ENCODE assay signal across 14 cellular contexts in genomic region chr1:107840746-107841145, GRCh38.
DNase-seq lines count a peak whose midpoint lies in the region; ATAC-seq and TF ChIP-seq lines count a peak whose summit lies in the region.
"Had no signal": no experiment of that assay in that cellular context is flagged by ENCODE, and none has a peak within 500 bp of the region (broad histone marks: within the 10 kb centered on the region; RNA-seq: fewer than 3 reads in every experiment).

No MANE protein-coding gene starts in this region.

- peaks cover 12% of the 10 kb centered on the region for H3K9me3 Mint-ChIP-seq in activated T-cell treated with anti-CD3 and anti-CD28 coated beads, Interleukin-2, amount 50 U/mL, for 4 hours
- no peaks in the 10 kb centered on the region for H3K9me3 Mint-ChIP-seq in activated T-helper 17 cell treated with anti-CD3 and anti-CD28 coated beads, Interleukin-2, amount 50 U/mL, for 72 hours
- H3K9me3 Mint-ChIP-seq in stimulated activated effector memory CD8-positive, alpha-beta T cell treated with anti-CD3 and anti-CD28 coated beads, Interleukin-12 subunit alpha, Interleukin-12 subunit beta, amount 100 ng/mL, for 72 hours = peaks cover 5% of the 10 kb centered on the region

- H2AFZ ChIP-seq in MM.1S (ENCODE audit: low read length) = no peak overlapping the region

- H3K27ac ChIP-seq in MM.1S (ENCODE audit: low read length) = no peak overlapping the region

- peaks cover 75% of the 10 kb centered on the region for H3K4me1 Mint-ChIP-seq in activated T-cell treated with anti-CD3 and anti-CD28 coated beads, Interleukin-2, amount 50 U/mL, for 4 hours (ENCODE audit: low read depth)
- H3K4me1 Mint-ChIP-seq in activated T-helper 17 cell treated with anti-CD3 and anti-CD28 coated beads, Interleukin-2, amount 50 U/mL, for 72 hours = peaks cover 16% of the 10 kb centered on the region
- peaks cover 74% of the 10 kb centered on the region for H3K4me1 Mint-ChIP-seq in stimulated activated effector memory CD8-positive, alpha-beta T cell treated with anti-CD3 and anti-CD28 coated beads, Interleukin-12 subunit alpha, Interleukin-12 subunit beta, amount 100 ng/mL, for 72 hours

- no peaks in the 10 kb centered on the region for H4K20me1 ChIP-seq in MM.1S (ENCODE audit: insufficient read depth, low read length)

- H3K36me3 ChIP-seq in MM.1S (replicated peaks; ENCODE audit: insufficient read depth, low read length) = no peaks in the 10 kb centered on the region
- H3K36me3 ChIP-seq: heart right ventricle, Peyer's patch, transverse colon had no signal

- H3K9me2 ChIP-seq in MM.1S (replicated peaks; ENCODE audit: insufficient read depth, low read length) = no peaks in the 10 kb centered on the region

- in situ Hi-C loops in G401 (cut with HindIII; ENCODE audit: low sequenced_read_pairs) = no loop called here

- H3K27me3 Mint-ChIP-seq in activated T-cell treated with anti-CD3 and anti-CD28 coated beads, Interleukin-2, amount 50 U/mL, for 4 hours (ENCODE audit: low read depth) = no peaks in the 10 kb centered on the region
- no peaks in the 10 kb centered on the region for H3K27me3 Mint-ChIP-seq in activated T-helper 17 cell treated with anti-CD3 and anti-CD28 coated beads, Interleukin-2, amount 50 U/mL, for 72 hours

- H3K36me3 Mint-ChIP-seq in activated T-cell treated with anti-CD3 and anti-CD28 coated beads, Interleukin-2, amount 50 U/mL, for 4 hours (ENCODE audit: insufficient read depth) = peaks cover 7% of the 10 kb centered on the region
- no peaks in the 10 kb centered on the region for H3K36me3 Mint-ChIP-seq in activated T-helper 17 cell treated with anti-CD3 and anti-CD28 coated beads, Interleukin-2, amount 50 U/mL, for 72 hours (ENCODE audit: low read depth)
- no peaks in the 10 kb centered on the region for H3K36me3 Mint-ChIP-seq in stimulated activated effector memory CD8-positive, alpha-beta T cell treated with anti-CD3 and anti-CD28 coated beads, Interleukin-12 subunit alpha, Interleukin-12 subunit beta, amount 100 ng/mL, for 72 hours

- H3K27ac Mint-ChIP-seq in activated T-helper 17 cell treated with anti-CD3 and anti-CD28 coated beads, Interleukin-2, amount 50 U/mL, for 72 hours = no peak overlapping the region
- H3K27ac Mint-ChIP-seq in stimulated activated effector memory CD8-positive, alpha-beta T cell treated with anti-CD3 and anti-CD28 coated beads, Interleukin-12 subunit alpha, Interleukin-12 subunit beta, amount 100 ng/mL, for 72 hours = peak overlapping the region; percentile 75

- no peak overlapping the region for H3K4me3 ChIP-seq in MM.1S (ENCODE audit: low read length)
- H3K4me3 ChIP-seq: heart right ventricle, Peyer's patch, transverse colon had no signal

- peaks cover 14% of the 10 kb centered on the region for H3K4me1 ChIP-seq in MM.1S (ENCODE audit: low read length)

- no peak for TF ChIP-seq CTCF in MM.1S (IDR thresholded peaks at IDR 0.05; ENCODE audit: low read length)

- ATAC-seq in activated T-cell treated with anti-CD3 and anti-CD28 coated beads, Interleukin-2, amount 50 U/mL, for 4 hours = no peak
- peak; percentile 14 for ATAC-seq in activated T-helper 17 cell treated with anti-CD3 and anti-CD28 coated beads, Interleukin-2, amount 50 U/mL, for 72 hours (replicated peaks)
- peak; percentile 56 for ATAC-seq in stimulated activated effector memory CD8-positive, alpha-beta T cell treated with anti-CD3 and anti-CD28 coated beads, Interleukin-12 subunit alpha, Interleukin-12 subunit beta, amount 100 ng/mL, for 72 hours
- ATAC-seq: esophagus mucosa had no signal

- H3K27me3 ChIP-seq in MM.1S (replicated peaks; ENCODE audit: insufficient read depth, low read length) = no peaks in the 10 kb centered on the region
- H3K27me3 ChIP-seq: heart right ventricle, Peyer's patch, transverse colon had no signal

- H3F3A ChIP-seq in MM.1S (ENCODE audit: insufficient read depth, low read length) = peaks cover 12% of the 10 kb centered on the region; the same call in 1 of the 2 replicates

- DNase-seq in activated T-cell treated with anti-CD3 and anti-CD28 coated beads, Interleukin-2, amount 50 U/mL, for 4 hours = no peak
- DNase-seq in activated T-cell treated with anti-CD3 and anti-CD28 coated beads, Interleukin-2, amount 50 U/mL, for 1 hour = no peak
- no peak for DNase-seq in MM.1S
- no peak for DNase-seq in stimulated activated effector memory CD8-positive, alpha-beta T cell treated with anti-CD3 and anti-CD28 coated beads, Interleukin-12 subunit alpha, Interleukin-12 subunit beta, amount 100 ng/mL, for 72 hours (ENCODE audit: low spot score in 2 of 2)
- no peak for DNase-seq in G401 (ENCODE audit: low spot score)
- DNase-seq in NCI-H1436 (lab: John Stamatoyannopoulos, UW) = no peak
- no peak for DNase-seq in effector CD8-positive, alpha-beta T cell (lab: John Stamatoyannopoulos, UW)
- DNase-seq: heart right ventricle, NCI-H1105, Peyer's patch, T1000, transverse colon had no signal

- no peak overlapping the region for H3K9ac ChIP-seq in MM.1S (ENCODE audit: low read length)

- H3K4me2 ChIP-seq in MM.1S (ENCODE audit: low read depth, low read length) = peak overlapping the region; percentile 10; the same call in 1 of the 2 replicates

- no peaks in the 10 kb centered on the region for H3K79me2 ChIP-seq in MM.1S (ENCODE audit: low read length)

- no peaks in the 10 kb centered on the region for H3K9me3 ChIP-seq in MM.1S (replicated peaks; ENCODE audit: insufficient read depth, low read length)
- H3K9me3 ChIP-seq: transverse colon had no signal

- peak overlapping the region; percentile 29 for H3K4me3 Mint-ChIP-seq in activated T-cell treated with anti-CD3 and anti-CD28 coated beads, Interleukin-2, amount 50 U/mL, for 4 hours
- peak overlapping the region; percentile 22 for H3K4me3 Mint-ChIP-seq in activated T-helper 17 cell treated with anti-CD3 and anti-CD28 coated beads, Interleukin-2, amount 50 U/mL, for 72 hours
- peak overlapping the region; percentile 46 for H3K4me3 Mint-ChIP-seq in stimulated activated effector memory CD8-positive, alpha-beta T cell treated with anti-CD3 and anti-CD28 coated beads, Interleukin-12 subunit alpha, Interleukin-12 subunit beta, amount 100 ng/mL, for 72 hours

Comparison
In these comparisons a context has a peak if more than half of its experiments do, and no peak if none do; other contexts are left out.
1. ATAC-seq: peak in activated T-helper 17 cell treated with anti-CD3 and anti-CD28 coated beads, Interleukin-2, amount 50 U/mL, for 72 hours (single experiment) and stimulated activated effector memory CD8-positive, alpha-beta T cell treated with anti-CD3 and anti-CD28 coated beads, Interleukin-12 subunit alpha, Interleukin-12 subunit beta, amount 100 ng/mL, for 72 hours (single experiment); none in activated T-cell treated with anti-CD3 and anti-CD28 coated beads, Interleukin-2, amount 50 U/mL, for 4 hours (0 of 2).
2. Peak in every context shown above with its lines, with median percentiles within 50 percentile points of each other: H3K4me3 Mint-ChIP-seq.